1 cellular context compared by ENCODE assay signal in genomic region chr19:47512183-47512947, GRCh38.
TF ChIP-seq lines count a peak whose summit lies in the region.

No MANE protein-coding gene starts in this region.

TF ChIP-seq in HepG2, 621 proteins besides CTCF, POLR2A, EP300 and RAD21:
- TF ChIP-seq ZNF264 (CRISPR knock-in tag; IDR thresholded peaks at IDR 0.05), result no peak
- TF ChIP-seq NAIF1 (CRISPR knock-in tag; IDR thresholded peaks at IDR 0.05; ENCODE audit: borderline replicate concordance), result no peak
- TF ChIP-seq ATF7 (IDR thresholded peaks at IDR 0.05), result peak; percentile 77; the same call in 1 of the 2 replicates
- no peak for TF ChIP-seq ATF7 (CRISPR knock-in tag; IDR thresholded peaks at IDR 0.05)
- peak; percentile 25; the same call in 1 of the 2 replicates for TF ChIP-seq THAP11 (CRISPR knock-in tag; IDR thresholded peaks at IDR 0.05)
- no peak for TF ChIP-seq NR2F1 (CRISPR knock-in tag; IDR thresholded peaks at IDR 0.05)
- no peak for TF ChIP-seq PTBP1 (IDR thresholded peaks at IDR 0.05; ENCODE audit: low read depth, low read length, poor library complexity, severe bottlenecking)
- TF ChIP-seq ELF4 (CRISPR knock-in tag; IDR thresholded peaks at IDR 0.05; ENCODE audit: borderline replicate concordance), result no peak
- no peak for TF ChIP-seq ZNF572 (CRISPR knock-in tag; IDR thresholded peaks at IDR 0.05)
- TF ChIP-seq ZNF777 (CRISPR knock-in tag; IDR thresholded peaks at IDR 0.05), result no peak
- 0 out of 2 replicates have a peak, but pooled peaks have one; percentile 24 for TF ChIP-seq KAT8 (CRISPR knock-in tag; IDR thresholded peaks at IDR 0.05)
- no peak; the same call in 2 of the 3 replicates for TF ChIP-seq MXI1 (IDR thresholded peaks at IDR 0.05; ENCODE audit: borderline replicate concordance, low read depth, low read length)
- no peak for TF ChIP-seq SETDB1 (CRISPR knock-in tag; IDR thresholded peaks at IDR 0.05; ENCODE audit: borderline replicate concordance)
- no peak for TF ChIP-seq RFXAP (CRISPR knock-in tag; IDR thresholded peaks at IDR 0.05; ENCODE audit: borderline replicate concordance)
- 0 out of 2 replicates have a peak, but pooled peaks have one; percentile 22 for TF ChIP-seq CREB1 (IDR thresholded peaks at IDR 0.05)
- TF ChIP-seq CREB1 (CRISPR knock-in tag; IDR thresholded peaks at IDR 0.05), result no peak
- no peak for TF ChIP-seq FIP1L1 (IDR thresholded peaks at IDR 0.05; ENCODE audit: borderline replicate concordance, insufficient read depth, low read depth, low read length)
- TF ChIP-seq ARID4A (CRISPR knock-in tag; IDR thresholded peaks at IDR 0.05; ENCODE audit: borderline replicate concordance), result peak; percentile 38; the same call in 1 of the 2 replicates
- TF ChIP-seq DRAP1 (CRISPR knock-in tag; IDR thresholded peaks at IDR 0.05), result peak; percentile 60; the same call in 1 of the 2 replicates
- TF ChIP-seq ZNF441 (CRISPR knock-in tag; IDR thresholded peaks at IDR 0.05; ENCODE audit: borderline replicate concordance), result no peak
- no peak for TF ChIP-seq CENPT (CRISPR knock-in tag; IDR thresholded peaks at IDR 0.05; ENCODE audit: low read depth)
- TF ChIP-seq NFAT5 (CRISPR knock-in tag; IDR thresholded peaks at IDR 0.05), result no peak
- TF ChIP-seq ZNF605 (CRISPR knock-in tag; IDR thresholded peaks at IDR 0.05), result 0 out of 2 replicates have a peak, but pooled peaks have one; percentile 15
- TF ChIP-seq HHEX (CRISPR knock-in tag; IDR thresholded peaks at IDR 0.05), result no peak
- no peak for TF ChIP-seq ZBTB46 (CRISPR knock-in tag; IDR thresholded peaks at IDR 0.05; ENCODE audit: borderline replicate concordance)
- peak; percentile 46; the same call in 1 of the 2 replicates for TF ChIP-seq POLR2AphosphoS5 (IDR thresholded peaks at IDR 0.05; ENCODE audit: low read depth, low read length)
- TF ChIP-seq SRY (CRISPR knock-in tag; IDR thresholded peaks at IDR 0.05), result no peak
- TF ChIP-seq PCBP2 (optimal IDR thresholded peaks at IDR 0.05; ENCODE audit: low read depth, low read length, poor library complexity, severe bottlenecking), result peak; percentile 21
- TF ChIP-seq POLR2G (IDR thresholded peaks at IDR 0.05; ENCODE audit: low read depth, low read length), result peak; percentile 49; the same call in 1 of the 2 replicates
- TF ChIP-seq GTF3A (CRISPR knock-in tag; conservative IDR thresholded peaks at IDR 0.05), result no peak
- peak; percentile 25; the same call in 1 of the 2 replicates for TF ChIP-seq IRF2 (CRISPR knock-in tag; IDR thresholded peaks at IDR 0.05)
- TF ChIP-seq SAP130 (CRISPR knock-in tag; IDR thresholded peaks at IDR 0.05; ENCODE audit: low read depth), result peak; percentile 61; the same call in 1 of the 2 replicates
- TF ChIP-seq TAF1 (CRISPR knock-in tag; IDR thresholded peaks at IDR 0.05), result peak; percentile 37; the same call in 1 of the 2 replicates
- TF ChIP-seq ZNF432 (CRISPR knock-in tag; IDR thresholded peaks at IDR 0.05; ENCODE audit: borderline replicate concordance), result no peak
- peak; percentile 10; the same call in 1 of the 2 replicates for TF ChIP-seq MED1 (CRISPR knock-in tag; IDR thresholded peaks at IDR 0.05)
- 0 out of 2 replicates have a peak, but pooled peaks have one; percentile 11 for TF ChIP-seq GATAD2A (CRISPR knock-in tag; IDR thresholded peaks at IDR 0.05)
- 0 out of 2 replicates have a peak, but pooled peaks have one; percentile 29 for TF ChIP-seq ELF3 (CRISPR knock-in tag; IDR thresholded peaks at IDR 0.05)
- TF ChIP-seq FOXP4 (CRISPR knock-in tag; IDR thresholded peaks at IDR 0.05), result 0 out of 2 replicates have a peak, but pooled peaks have one; percentile 4
- no peak for TF ChIP-seq BATF2 (CRISPR knock-in tag; IDR thresholded peaks at IDR 0.05)
- no peak for TF ChIP-seq SP1 (IDR thresholded peaks at IDR 0.05)
- 0 out of 2 replicates have a peak, but pooled peaks have one; percentile 22 for TF ChIP-seq SP1 (CRISPR knock-in tag; IDR thresholded peaks at IDR 0.05)
- TF ChIP-seq JARID2 (CRISPR knock-in tag; IDR thresholded peaks at IDR 0.05; ENCODE audit: insufficient replicate concordance), result no peak
- no peak for TF ChIP-seq ATF6 (CRISPR knock-in tag; conservative IDR thresholded peaks at IDR 0.05)
- TF ChIP-seq ETV6 (CRISPR knock-in tag; conservative IDR thresholded peaks at IDR 0.05), result no peak
- no peak for TF ChIP-seq RXRA (CRISPR knock-in tag; IDR thresholded peaks at IDR 0.05)
- TF ChIP-seq ZNF329 (CRISPR knock-in tag; IDR thresholded peaks at IDR 0.05; ENCODE audit: low read depth), result 0 out of 2 replicates have a peak, but pooled peaks have one; percentile 17
